18 cellular contexts compared by ENCODE assay signal in genomic region chr1:30260318-30260717, GRCh38.
DNase-seq lines count a peak whose midpoint lies in the region; ATAC-seq and TF ChIP-seq lines count a peak whose summit lies in the region.
"Had no signal": no experiment of that assay in that cellular context is flagged by ENCODE, and none has a peak within 500 bp of the region (broad histone marks: within the 10 kb centered on the region; RNA-seq: fewer than 3 reads in every experiment).

No MANE protein-coding gene starts in this region.

- intact Hi-C loops in A673 (cut with micrococcal nuclease; ENCODE audit: unreplicated experiment) (no loop called here), upper lobe of right lung (cut with DNase I) (no loop called here)

- no TSS peak for BruUV-seq in A673 (replicated peaks; lab: Mats Ljungman, UMichigan)

- no peaks in the 10 kb centered on the region for H3K27me3 ChIP-seq in A673 (replicated peaks; ENCODE audit: insufficient read depth, low read depth, low read length, poor library complexity)
- peaks cover 4% of the 10 kb centered on the region for H3K27me3 ChIP-seq in upper lobe of right lung

- no peak for TF ChIP-seq CTCF in A673 (conservative IDR thresholded peaks at IDR 0.05; ENCODE audit: low read depth, low read length)
- no peak for TF ChIP-seq CTCF in chondrocyte (IDR thresholded peaks at IDR 0.05)
- no peak for TF ChIP-seq CTCF in upper lobe of right lung (IDR thresholded peaks at IDR 0.05)

- no peak overlapping the region for H3K27ac Mint-ChIP-seq in chondrocyte (ENCODE audit: unreplicated experiment)
- H3K27ac Mint-ChIP-seq: CD4-positive, alpha-beta memory T cell; GM23338; H9; HFFc6 had no signal

- H3K27me3 Mint-ChIP-seq in chondrocyte (ENCODE audit: low read depth) = peaks cover 12% of the 10 kb centered on the region

- H3K36me3 ChIP-seq in A673 (ENCODE audit: insufficient read depth, low read length, poor library complexity, severe bottlenecking) = no peaks in the 10 kb centered on the region
- H3K36me3 ChIP-seq in SK-N-MC (ENCODE audit: insufficient read depth, low read length) = no peaks in the 10 kb centered on the region
- H3K36me3 ChIP-seq in upper lobe of right lung = no peaks in the 10 kb centered on the region

- CTCF ChIA-PET in A673 (lab: Charles Lee) = interaction anchor here (0.5 kb wide), 1 partner anchor 34 kb away, joined by 6 read pairs; no protein-coding TSS in a partner anchor

- H3K4me3 Mint-ChIP-seq in chondrocyte (ENCODE audit: unreplicated experiment) = no peak overlapping the region
- H3K4me3 Mint-ChIP-seq: CD4-positive, alpha-beta memory T cell; GM23338; H9; HFFc6 had no signal

- H3K4me3 ChIP-seq in A673 (ENCODE audit: low read depth, low read length, poor library complexity, severe bottlenecking) = no peak overlapping the region
- H3K4me3 ChIP-seq in SK-N-MC = no peak overlapping the region
- H3K4me3 ChIP-seq in upper lobe of right lung = no peak overlapping the region
- H3K4me3 ChIP-seq: A549, GM23338 had no signal

- POLR2A ChIA-PET in A673 (lab: Charles Lee; ENCODE audit: low non-redundant PET) = no interaction called here

- ATAC-seq in upper lobe of right lung = no peak
- ATAC-seq: A549, GM23338 had no signal

- DNase-seq in A673 (ENCODE audit: low spot score) (no peak), SK-N-MC (ENCODE audit: low read depth, low spot score) (no peak), chondrocyte (ENCODE audit: low spot score) (peak; percentile 25), upper lobe of right lung (peak; percentile 16), NCI-H345 treated with DMSO at 0.1 percent for 48 hours (lab: John Stamatoyannopoulos, UW; ENCODE audit: unreplicated experiment) (no peak), DMS114 treated with DMSO at 0.1 percent for 48 hours (lab: John Stamatoyannopoulos, UW; ENCODE audit: unreplicated experiment) (no peak)
- no peak for DNase-seq in stimulated activated naive CD4-positive, alpha-beta T cell (lab: John Stamatoyannopoulos, UW)
- DNase-seq: 8988T; C1 segment of cervical spinal cord; Calu3; CD4-positive, alpha-beta memory T cell; COR-L47; DMS153; DND-41; H9; HFFc6 had no signal

- peaks cover 54% of the 10 kb centered on the region for H3K4me1 ChIP-seq in A673 (ENCODE audit: insufficient read depth, low read length, poor library complexity, severe bottlenecking)
- no peaks in the 10 kb centered on the region for H3K4me1 ChIP-seq in upper lobe of right lung
- H3K4me1 ChIP-seq: A549 had no signal

- H3K9ac ChIP-seq in SK-N-MC (ENCODE audit: insufficient read length) = no peak overlapping the region

- H3K27ac ChIP-seq in A673 (ENCODE audit: low read depth, low read length, poor library complexity, severe bottlenecking) (peak overlapping the region; percentile 99), SK-N-MC (peak overlapping the region; percentile 95; the same call in 1 of the 2 replicates), upper lobe of right lung (no peak overlapping the region)
- H3K27ac ChIP-seq: A549 had no signal

- peaks cover 4% of the 10 kb centered on the region for H3K9me3 Mint-ChIP-seq in chondrocyte (ENCODE audit: low read depth)
- H3K9me3 Mint-ChIP-seq: GM23338, H9 had no signal

- H3K9me3 ChIP-seq in A673 (ENCODE audit: low read depth, low read length, poor library complexity, severe bottlenecking) (no peaks in the 10 kb centered on the region), SK-N-MC (ENCODE audit: low read depth, low read length) (no peaks in the 10 kb centered on the region), upper lobe of right lung (no peaks in the 10 kb centered on the region)
- H3K9me3 ChIP-seq: A549 had no signal

- H3K36me3 Mint-ChIP-seq in chondrocyte (ENCODE audit: low read depth) = no peaks in the 10 kb centered on the region

- no peaks in the 10 kb centered on the region for H3K4me1 Mint-ChIP-seq in chondrocyte (ENCODE audit: low read depth)
- H3K4me1 Mint-ChIP-seq: CD4-positive, alpha-beta memory T cell had no signal

Comparison
In these comparisons a context has a peak if more than half of its experiments do, and no peak if none do; other contexts are left out.
1. DNase-seq: peak in chondrocyte (single experiment) and upper lobe of right lung (single experiment); none in A673 (single experiment), SK-N-MC (single experiment), NCI-H345 treated with DMSO at 0.1 percent for 48 hours (single experiment), DMS114 treated with DMSO at 0.1 percent for 48 hours (single experiment) and stimulated activated naive CD4-positive, alpha-beta T cell (0 of 6).